ENCODE assay signal across 23 cellular contexts in the genomic region with DNA sequence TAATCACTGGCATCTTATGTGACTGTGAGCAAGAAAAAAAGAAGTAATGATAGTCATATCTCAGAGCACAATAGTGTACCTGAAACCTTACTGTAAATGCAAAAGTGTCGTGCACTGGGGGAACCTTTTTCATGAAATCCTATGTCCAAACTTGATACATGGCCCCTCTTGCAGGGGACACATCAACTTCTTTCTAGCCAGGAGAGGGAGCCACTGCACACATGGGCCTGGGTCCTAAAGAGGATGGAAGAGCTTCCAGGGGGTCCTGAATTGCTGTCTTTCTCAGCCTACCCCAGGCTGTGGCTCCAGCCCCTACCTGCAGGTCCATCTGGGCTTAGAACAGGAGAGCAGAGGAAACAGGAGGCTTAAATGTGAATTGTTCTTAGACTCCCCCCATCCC.
A peak's percentile ranks its signal among the peaks of the same experiment; 100 is the strongest.
DNase-seq lines count a peak whose midpoint lies in the region; ATAC-seq and TF ChIP-seq lines count a peak whose summit lies in the region.
"Had no signal": no experiment of that assay in that cellular context is flagged by ENCODE, and none has a peak within 500 bp of the region (broad histone marks: within the 10 kb centered on the region; RNA-seq: fewer than 3 reads in every experiment).

No MANE protein-coding gene starts in this region.

- no peaks in the 10 kb centered on the region for H3K4me1 ChIP-seq in upper lobe of left lung
- H3K4me1 ChIP-seq in hepatocyte (ENCODE audit: insufficient read depth) = no peaks in the 10 kb centered on the region
- H3K4me1 ChIP-seq in smooth muscle cell (ENCODE audit: low read depth) = no peaks in the 10 kb centered on the region
- H3K4me1 ChIP-seq: SJSA1 had no signal

- H3K9me2 ChIP-seq in hepatocyte (replicated peaks; ENCODE audit: insufficient read depth) = no peaks in the 10 kb centered on the region

- H3K9me3 Mint-ChIP-seq in activated CD4-positive, alpha-beta T cell treated with anti-CD3 and anti-CD28 coated beads, Interleukin-2, amount 10 ng/mL, durations not matched to agents 24 days and 14 days = no peaks in the 10 kb centered on the region

- H3K27ac Mint-ChIP-seq in activated CD4-positive, alpha-beta T cell treated with anti-CD3 and anti-CD28 coated beads, Interleukin-2, amount 10 ng/mL, durations not matched to agents 24 days and 14 days = no peak overlapping the region
- H3K27ac Mint-ChIP-seq: CD8-positive, alpha-beta memory T cell had no signal

- H3K9me3 ChIP-seq in upper lobe of left lung = no peaks in the 10 kb centered on the region
- H3K9me3 ChIP-seq in hepatocyte (ENCODE audit: low read depth) = no peaks in the 10 kb centered on the region
- no peaks in the 10 kb centered on the region for H3K9me3 ChIP-seq in smooth muscle cell (replicated peaks; ENCODE audit: low read depth)
- H3K9me3 ChIP-seq: SJSA1 had no signal

- H3K27me3 ChIP-seq in upper lobe of left lung (no peaks in the 10 kb centered on the region), hepatocyte (no peaks in the 10 kb centered on the region), smooth muscle cell (ENCODE audit: low read depth) (peaks cover 5% of the 10 kb centered on the region)
- H3K27me3 ChIP-seq: SJSA1 had no signal

- peak; percentile 17 for DNase-seq in activated CD4-positive, alpha-beta T cell treated with anti-CD3 and anti-CD28 coated beads, Interleukin-2, amount 10 ng/mL, durations not matched to agents 24 days and 14 days
- DNase-seq in activated CD4-positive, alpha-beta T cell treated with anti-CD3 and anti-CD28 coated beads, Interleukin-2, amount 50 U/mL, for 4 hours = no peak
- DNase-seq in NB4 (ENCODE audit: low read depth) = no peak
- no peak for DNase-seq in epithelial cell of proximal tubule (ENCODE audit: low read depth)
- no peak for DNase-seq in upper lobe of left lung
- no peak for DNase-seq in activated T-cell treated with anti-CD3 and anti-CD28 coated beads, Interleukin-2, amount 50 U/mL, for 48 hours
- no peak for DNase-seq in hepatocyte (ENCODE audit: low spot score)
- DNase-seq in smooth muscle cell (lab: John Stamatoyannopoulos, UW; ENCODE audit: unreplicated experiment) = no peak
- DNase-seq: Calu3; CD8-positive, alpha-beta memory T cell; DMS153; EL; GF-D8; IMR-90; NCI-H1105 treated with DMSO at 0.1 percent for 48 hours; NCI-H1694; NCI-H2081; NCI-H2171 treated with DMSO at 0.1 percent for 48 hours; NCI-H524 treated with DMSO at 0.1 percent for 48 hours; NCI-H82 had no signal

- H3K4me3 Mint-ChIP-seq in activated CD4-positive, alpha-beta T cell treated with anti-CD3 and anti-CD28 coated beads, Interleukin-2, amount 10 ng/mL, durations not matched to agents 24 days and 14 days = no peak overlapping the region
- H3K4me3 Mint-ChIP-seq: CD8-positive, alpha-beta memory T cell had no signal

- intact Hi-C loops in activated CD4-positive, alpha-beta T cell treated with anti-CD3 and anti-CD28 coated beads, Interleukin-2, amount 10 ng/mL, durations not matched to agents 24 days and 14 days (cut with micrococcal nuclease) = no loop called here

- H4K20me1 ChIP-seq in hepatocyte (ENCODE audit: insufficient read depth, poor library complexity, severe bottlenecking) (no peaks in the 10 kb centered on the region), smooth muscle cell (ENCODE audit: low read depth) (no peaks in the 10 kb centered on the region)

- H3K79me2 ChIP-seq in hepatocyte (no peaks in the 10 kb centered on the region), smooth muscle cell (ENCODE audit: low read depth) (no peaks in the 10 kb centered on the region)

- H3K36me3 ChIP-seq in upper lobe of left lung = no peaks in the 10 kb centered on the region
- no peaks in the 10 kb centered on the region for H3K36me3 ChIP-seq in hepatocyte (replicated peaks; ENCODE audit: insufficient read depth, low read depth)
- no peaks in the 10 kb centered on the region for H3K36me3 ChIP-seq in smooth muscle cell (ENCODE audit: low read depth)
- H3K36me3 ChIP-seq: SJSA1 had no signal

- 100% methylated on average over 1 of the region's 1 CpG for WGBS in upper lobe of left lung, 2 donors
- 95% methylated on average over 1 of the region's 1 CpG for WGBS in hepatocyte (ENCODE audit: low lambda C conversion rate, missing lambda C conversion rate)
- 88% methylated on average over 1 of the region's 1 CpG for WGBS in smooth muscle cell (ENCODE audit: low lambda C conversion rate)

- no peaks in the 10 kb centered on the region for H3K4me1 Mint-ChIP-seq in activated CD4-positive, alpha-beta T cell treated with anti-CD3 and anti-CD28 coated beads, Interleukin-2, amount 10 ng/mL, durations not matched to agents 24 days and 14 days
- H3K4me1 Mint-ChIP-seq: CD8-positive, alpha-beta memory T cell had no signal

- no peaks in the 10 kb centered on the region for H3F3A ChIP-seq in smooth muscle cell (ENCODE audit: low read depth)

- no peak overlapping the region for H3K9ac ChIP-seq in smooth muscle cell (ENCODE audit: low read depth)

- TF ChIP-seq CTCF in NB4 (IDR thresholded peaks at IDR 0.05; ENCODE audit: low read depth, low read length) (peak; percentile 23), epithelial cell of proximal tubule (conservative IDR thresholded peaks at IDR 0.05; ENCODE audit: low read depth, low read length) (peak; percentile 18), upper lobe of left lung (IDR thresholded peaks at IDR 0.05) (no peak), hepatocyte (IDR thresholded peaks at IDR 0.05; ENCODE audit: poor library complexity) (no peak), smooth muscle cell (IDR thresholded peaks at IDR 0.05; ENCODE audit: borderline replicate concordance, insufficient read depth, poor library complexity, severe bottlenecking) (no peak)

- TF ChIP-seq POLR2A in NB4 (IDR thresholded peaks at IDR 0.05; ENCODE audit: extremely low read depth, insufficient read length) (no peak), upper lobe of left lung (IDR thresholded peaks at IDR 0.05) (no peak)

- H2AFZ ChIP-seq in hepatocyte (no peak overlapping the region), smooth muscle cell (ENCODE audit: low read depth) (no peak overlapping the region)

- peaks cover 7% of the 10 kb centered on the region for H3K27me3 Mint-ChIP-seq in activated CD4-positive, alpha-beta T cell treated with anti-CD3 and anti-CD28 coated beads, Interleukin-2, amount 10 ng/mL, durations not matched to agents 24 days and 14 days

- H3K27ac ChIP-seq in upper lobe of left lung (no peak overlapping the region), hepatocyte (no peak overlapping the region), smooth muscle cell (ENCODE audit: low read depth) (no peak overlapping the region)
- H3K27ac ChIP-seq: C4-2B, SJSA1 had no signal

- H3K4me3 ChIP-seq in NB4 (ENCODE audit: low read depth, low read length) = no peak overlapping the region
- no peak overlapping the region for H3K4me3 ChIP-seq in epithelial cell of proximal tubule (ENCODE audit: low read depth, low read length)
- H3K4me3 ChIP-seq in upper lobe of left lung = no peak overlapping the region
- no peak overlapping the region for H3K4me3 ChIP-seq in hepatocyte
- no peak overlapping the region for H3K4me3 ChIP-seq in smooth muscle cell
- H3K4me3 ChIP-seq: SJSA1 had no signal

- no peaks in the 10 kb centered on the region for H3K36me3 Mint-ChIP-seq in activated CD4-positive, alpha-beta T cell treated with anti-CD3 and anti-CD28 coated beads, Interleukin-2, amount 10 ng/mL, durations not matched to agents 24 days and 14 days (ENCODE audit: low read depth)

- no peak overlapping the region for H3K4me2 ChIP-seq in hepatocyte
- no peak overlapping the region for H3K4me2 ChIP-seq in smooth muscle cell

- no peak for ATAC-seq in upper lobe of left lung (ENCODE audit: low FRiP score in 2 of 2)
- ATAC-seq: Right ventricle myocardium inferior had no signal

- TF ChIP-seq EP300 in upper lobe of left lung (IDR thresholded peaks at IDR 0.05) = no peak

Comparison
In these comparisons a context has a peak if more than half of its experiments do, and no peak if none do; other contexts are left out.
1. CTCF ChIP-seq: peak in NB4 (single experiment) and epithelial cell of proximal tubule (single experiment); none in upper lobe of left lung (0 of 6), hepatocyte (single experiment) and smooth muscle cell (single experiment).